In genomic region chr1:172663726-172664125, GRCh38 we compare ENCODE assay signal across 19 cellular contexts. TPM values are rescaled to one million over a fixed set of nuclear protein-coding genes. Genes with fewer than 3 reads are reported as not detected.
DNase-seq lines count a peak whose midpoint lies in the region; ATAC-seq lines count a peak whose summit lies in the region.
"Had no signal": no experiment of that assay in that cellular context is flagged by ENCODE, and none has a peak within 500 bp of the region (broad histone marks: within the 10 kb centered on the region; RNA-seq: fewer than 3 reads in every experiment).

No MANE protein-coding gene starts in this region.

- peaks cover 9 to 19% of the 10 kb centered on the region in 2 donors for H3K9me3 Mint-ChIP-seq in activated naive CD4-positive, alpha-beta T cell treated with anti-CD3 and anti-CD28 coated beads, Interleukin-2, amount 50 U/mL, for 72 hours
- no peaks in the 10 kb centered on the region for H3K9me3 Mint-ChIP-seq in T-cell
- H3K9me3 Mint-ChIP-seq in central memory CD8-positive, alpha-beta T cell: no peaks in the 10 kb centered on the region

- DNase-seq in activated naive CD4-positive, alpha-beta T cell treated with anti-CD3 and anti-CD28 coated beads, Interleukin-2, amount 50 U/mL, for 72 hours (ENCODE audit: low spot score in 2 of 2): no peak
- no peak for DNase-seq in activated naive CD4-positive, alpha-beta T cell treated with anti-CD3 and anti-CD28 coated beads, Interleukin-2, amount 50 U/mL, for 16 hours
- DNase-seq in T-cell: no peak
- DNase-seq in central memory CD8-positive, alpha-beta T cell (ENCODE audit: low spot score in 2 of 2): no peak
- no peak for DNase-seq in NCI-H146 (lab: John Stamatoyannopoulos, UW)
- no peak for DNase-seq in hippocampal formation (lab: John Stamatoyannopoulos, UW)
- DNase-seq: AML-193; GF-D8; NCI-H1417 treated with DMSO at 0.1 percent for 48 hours; NCI-H345; retina; SIG-M5; stimulated activated CD4-positive, alpha-beta T cell treated with anti-CD3 and anti-CD28 coated beads, Interleukin-15, amount 100 ng/mL, for 24 hours; substantia nigra; T1000 had no signal

- ATAC-seq in activated naive CD4-positive, alpha-beta T cell treated with anti-CD3 and anti-CD28 coated beads, Interleukin-2, amount 50 U/mL, for 72 hours: no peak
- no peak for ATAC-seq in T-cell (replicated peaks in 1 of 4)
- ATAC-seq in central memory CD8-positive, alpha-beta T cell (replicated peaks; ENCODE audit: extremely low read depth, poor library complexity, severe bottlenecking): no peak
- no peak for ATAC-seq in HG02763 (IDR thresholded peaks at IDR 0.05; ENCODE audit: unreplicated experiment)

- H3K4me3 Mint-ChIP-seq in T-cell: peak overlapping the region; percentile 3 to 76 (median 73)
- peak overlapping the region; percentile 95 for H3K4me3 Mint-ChIP-seq in central memory CD8-positive, alpha-beta T cell
- H3K4me3 Mint-ChIP-seq: mesothelial cell of epicardium had no signal

- CTCF ChIA-PET in T-cell (lab: Charles Lee): interaction anchor here (0.6 to 2.4 kb wide), 3 partner anchors 24 to 1198 kb away, joined by 3 to 14 read pairs (median 3); no protein-coding TSS in a partner anchor

- no peaks in the 10 kb centered on the region for H3K27me3 Mint-ChIP-seq in T-cell
- no peaks in the 10 kb centered on the region for H3K27me3 Mint-ChIP-seq in central memory CD8-positive, alpha-beta T cell

- peak overlapping the region; percentile 46 to 84 for H3K27ac Mint-ChIP-seq in activated naive CD4-positive, alpha-beta T cell treated with anti-CD3 and anti-CD28 coated beads, Interleukin-2, amount 50 U/mL, for 72 hours
- peak overlapping the region; percentile 70 to 80 for H3K27ac Mint-ChIP-seq in T-cell
- H3K27ac Mint-ChIP-seq in central memory CD8-positive, alpha-beta T cell (ENCODE audit: low read depth): peak overlapping the region; percentile 95
- H3K27ac Mint-ChIP-seq: mesothelial cell of epicardium had no signal

- H3K4me1 Mint-ChIP-seq in T-cell: peaks cover 59 to 77% (median 61%) of the 10 kb centered on the region in 3 donors
- peaks cover 84% of the 10 kb centered on the region for H3K4me1 Mint-ChIP-seq in central memory CD8-positive, alpha-beta T cell

- H3K36me3 Mint-ChIP-seq in activated naive CD4-positive, alpha-beta T cell treated with anti-CD3 and anti-CD28 coated beads, Interleukin-2, amount 50 U/mL, for 72 hours: peaks cover 51 to 58% of the 10 kb centered on the region in 2 donors
- H3K36me3 Mint-ChIP-seq in T-cell: peaks cover 23% of the 10 kb centered on the region
- H3K36me3 Mint-ChIP-seq in central memory CD8-positive, alpha-beta T cell (ENCODE audit: insufficient read depth): peaks cover 54% of the 10 kb centered on the region
- H3K36me3 Mint-ChIP-seq: mesothelial cell of epicardium had no signal

- POLR2A ChIA-PET in T-cell (lab: Charles Lee): interaction anchor here in 1 of 2 donors (0.6 kb wide), 1 partner anchor 10 kb away, joined by 3 read pairs; no protein-coding TSS in a partner anchor

RNA-seq across cellular contexts. Expression of gene FASLG, which starts 4.8 kb away (rescaled TPM):
- 1 to 10 TPM; 3.7 to 7.2 TPM for total RNA-seq in activated naive CD4-positive, alpha-beta T cell treated with anti-CD3 and anti-CD28 coated beads, Interleukin-2, amount 50 U/mL, for 72 hours
- 1 to 10 TPM in 4 of 5 donors, under 1 TPM in 1; 0.70 to 5.2 (median 3.4) TPM for total RNA-seq in T-cell
- total RNA-seq: fibroblast of lung, kidney epithelial cell, mesothelial cell of epicardium had no signal
